Comparison of ENCODE assay signal across 10 cellular contexts in genomic region chr9:12814877-12815237, GRCh38. TPM values are rescaled to one million over a fixed set of nuclear protein-coding genes. Genes with fewer than 3 reads are reported as not detected.
A peak's percentile ranks its signal among the peaks of the same experiment; 100 is the strongest.
DNase-seq lines count a peak whose midpoint lies in the region; ATAC-seq and TF ChIP-seq lines count a peak whose summit lies in the region.
"Had no signal": no experiment of that assay in that cellular context is flagged by ENCODE, and none has a peak within 500 bp of the region (broad histone marks: within the 10 kb centered on the region; RNA-seq: fewer than 3 reads in every experiment).

No MANE protein-coding gene starts in this region.

- H3K4me3 Mint-ChIP-seq in CD8-positive, alpha-beta memory T cell, result no peak overlapping the region

- peak overlapping the region; percentile 73 for H3K4me2 ChIP-seq in HCT116 (ENCODE audit: low read length)

- H3K27ac ChIP-seq in HCT116 (ENCODE audit: low read depth, low read length), result peak overlapping the region; percentile 78
- peak overlapping the region; percentile 94 for H3K27ac ChIP-seq in VCaP
- peak overlapping the region; percentile 72 to 81 for H3K27ac ChIP-seq in left lung
- peak overlapping the region in 6 of 8 donors; percentile 37 to 63 (median 49) for H3K27ac ChIP-seq in spleen
- no peak overlapping the region for H3K27ac ChIP-seq in CD8-positive, alpha-beta memory T cell (ENCODE audit: low read depth, low read length)
- H3K27ac ChIP-seq: parathyroid adenoma had no signal

- CTCF ChIA-PET in HCT116 (lab: Charles Lee) (interaction anchor here (1.3 kb wide), 1 partner anchor 39 kb away, joined by 6 read pairs; no protein-coding TSS in a partner anchor), GM10248 (lab: Yijun Ruan, JAX) (interaction anchor here (0.5 to 1.6 kb wide), 4 partner anchors 14 to 39 kb away, joined by 3 to 6 read pairs (median 4); no protein-coding TSS in a partner anchor)
- CTCF ChIA-PET in CD8-positive, alpha-beta memory T cell (lab: Charles Lee), result no interaction called here

- H3K79me2 ChIP-seq in HCT116 (ENCODE audit: insufficient read depth, low read length), result no peaks in the 10 kb centered on the region
- H3K79me2 ChIP-seq: parathyroid adenoma had no signal

- H3K36me3 ChIP-seq in HCT116 (ENCODE audit: control insufficient read depth in 1 of 2, insufficient read depth in 2 of 2, low read length in 2 of 2) (no peaks in the 10 kb centered on the region), left lung (no peaks in the 10 kb centered on the region), spleen (no peaks in the 10 kb centered on the region)
- H3K36me3 ChIP-seq in CD8-positive, alpha-beta memory T cell (ENCODE audit: insufficient read depth, low read length), result no peaks in the 10 kb centered on the region

- TF ChIP-seq RAD21 in HCT116 (IDR thresholded peaks at IDR 0.05; ENCODE audit: low read depth), result no peak

- H3K4me1 ChIP-seq in HCT116 (ENCODE audit: control insufficient read depth in 1 of 2, insufficient read depth in 2 of 2, low read length in 2 of 2), result peaks cover 28 to 50% of the 10 kb centered on the region in 2 experiments; a peak in 3 of 4 replicates
- peaks cover 5 to 12% of the 10 kb centered on the region in 2 donors for H3K4me1 ChIP-seq in left lung
- H3K4me1 ChIP-seq in spleen, result peaks cover 0 to 14% (median 2%) of the 10 kb centered on the region in 6 donors
- no peaks in the 10 kb centered on the region for H3K4me1 ChIP-seq in CD8-positive, alpha-beta memory T cell (ENCODE audit: insufficient read depth, low read length)
- H3K4me1 ChIP-seq: parathyroid adenoma had no signal

- H3K27ac Mint-ChIP-seq in CD8-positive, alpha-beta memory T cell, result no peak overlapping the region

- peak overlapping the region; percentile 85 for H2AFZ ChIP-seq in HCT116 (ENCODE audit: low read depth, low read length, poor library complexity, severe bottlenecking)
- H2AFZ ChIP-seq: parathyroid adenoma had no signal

- TSS peak; percentile 86 for BruUV-seq in HCT116 (replicated peaks; lab: Mats Ljungman, UMichigan)

- H3K9me3 ChIP-seq in HCT116 (ENCODE audit: control insufficient read depth in 1 of 2, insufficient read depth in 1 of 2, low read depth in 1 of 2, low read length in 2 of 2), result no peaks in the 10 kb centered on the region
- no peaks in the 10 kb centered on the region for H3K9me3 ChIP-seq in left lung
- no peaks in the 10 kb centered on the region for H3K9me3 ChIP-seq in spleen
- no peaks in the 10 kb centered on the region for H3K9me3 ChIP-seq in CD8-positive, alpha-beta memory T cell (ENCODE audit: low read length)

- H3K9me3 Mint-ChIP-seq in CD8-positive, alpha-beta memory T cell, result peaks cover 13 to 41% (median 18%) of the 10 kb centered on the region in 5 donors

- no peaks in the 10 kb centered on the region for H3K27me3 Mint-ChIP-seq in CD8-positive, alpha-beta memory T cell

- peak overlapping the region; percentile 53 for H3K9ac ChIP-seq in HCT116 (ENCODE audit: low read length)
- H3K9ac ChIP-seq: parathyroid adenoma had no signal

- H3K27me3 ChIP-seq in HCT116 (ENCODE audit: insufficient read depth, low read length), result no peaks in the 10 kb centered on the region
- no peaks in the 10 kb centered on the region for H3K27me3 ChIP-seq in left lung
- H3K27me3 ChIP-seq in spleen (replicated peaks in 1 of 7), result no peaks in the 10 kb centered on the region
- no peaks in the 10 kb centered on the region for H3K27me3 ChIP-seq in CD8-positive, alpha-beta memory T cell (ENCODE audit: insufficient read depth, low read length, poor library complexity, severe bottlenecking)

- POLR2A ChIA-PET in HCT116 (lab: Charles Lee), result interaction anchor here (1.1 to 3.2 kb wide), 6 partner anchors 13 to 76 kb away, joined by 3 to 19 read pairs (median 4); partner anchors contain the start of gene LURAP1L
- POLR2A ChIA-PET in GM10248 (lab: Yijun Ruan, JAX), result no interaction called here
- POLR2A ChIA-PET in CD8-positive, alpha-beta memory T cell (lab: Charles Lee), result no interaction called here

- TF ChIP-seq POLR2A in HCT116 (IDR thresholded peaks at IDR 0.05; ENCODE audit: borderline replicate concordance, extremely low read depth, insufficient read depth, insufficient read length) (no peak), spleen (IDR thresholded peaks at IDR 0.05) (no peak)

- no peaks in the 10 kb centered on the region for H4K20me1 ChIP-seq in HCT116 (ENCODE audit: insufficient read depth)

- no peaks in the 10 kb centered on the region for H3K36me3 Mint-ChIP-seq in CD8-positive, alpha-beta memory T cell

- H3K4me1 Mint-ChIP-seq in CD8-positive, alpha-beta memory T cell, result no peaks in the 10 kb centered on the region

- ATAC-seq in HCT116 (no peak), left lung (no peak)

- intact Hi-C loops in HCT116 (cut with micrococcal nuclease) (loop anchor here (1.0 to 5.0 kb wide), 4 partner anchors 31 to 93 kb away; no protein-coding TSS in a partner anchor), left lung (cut with DNase I) (no loop called here), spleen (cut with DNase I; ENCODE audit: low total_unique reads) (no loop called here)

- DNase-seq in HCT116 (ENCODE audit: low read depth, low spot score) (no peak), left lung (no peak), spleen (no peak), foreskin fibroblast (no peak), GM10248 (ENCODE audit: extremely low spot score) (no peak)
- no peak for DNase-seq in activated naive CD4-positive, alpha-beta T cell (lab: John Stamatoyannopoulos, UW)
- DNase-seq in CD8-positive, alpha-beta memory T cell, result no peak
- DNase-seq: DMS79 treated with DMSO at 0.1 percent for 48 hours had no signal

- H3K4me3 ChIP-seq in HCT116 (replicated peaks in 1 of 2; ENCODE audit: low read depth in 1 of 2, low read length in 2 of 2) (peak overlapping the region in 1 of 2 experiments; percentile 45; a peak in 1 of 4 replicates), left lung (no peak overlapping the region), spleen (no peak overlapping the region), foreskin fibroblast (ENCODE audit: low read depth in 1 of 2, low read length in 2 of 2) (no peak overlapping the region)
- no peak overlapping the region for H3K4me3 ChIP-seq in CD8-positive, alpha-beta memory T cell (ENCODE audit: low read length)

- no peak for TF ChIP-seq CTCF in HCT116 (IDR thresholded peaks at IDR 0.05 in 2 of 3, conservative IDR thresholded peaks at IDR 0.05 in 1 of 3; ENCODE audit: borderline replicate concordance in 1 of 3, insufficient read depth in 1 of 3, low read depth in 2 of 3, low read length in 2 of 3)
- no peak for TF ChIP-seq CTCF in VCaP (conservative IDR thresholded peaks at IDR 0.05)
- TF ChIP-seq CTCF in left lung (IDR thresholded peaks at IDR 0.05), result no peak
- no peak for TF ChIP-seq CTCF in spleen (IDR thresholded peaks at IDR 0.05 in 8 of 11, conservative IDR thresholded peaks at IDR 0.05 in 3 of 11)
- TF ChIP-seq CTCF in foreskin fibroblast (IDR thresholded peaks at IDR 0.05; ENCODE audit: low read depth, low read length), result no peak
- TF ChIP-seq CTCF in GM10248 (IDR thresholded peaks at IDR 0.05; ENCODE audit: control extremely low read depth, extremely low read depth, low read depth, missing control alignments), result no peak

- RAD21 ChIA-PET in HCT116 (lab: Charles Lee; ENCODE audit: low non-redundant PET in 1 of 2, low total read pairs in 2 of 2, uncharacterized antibody in 2 of 2, unreplicated experiment in 2 of 2), result interaction anchor here in 1 of 2 experiments (2.4 kb wide), 1 partner anchor 30 kb away, joined by 8 read pairs; no protein-coding TSS in a partner anchor

- no peaks in the 10 kb centered on the region for H3K9me2 ChIP-seq in HCT116 (ENCODE audit: insufficient read depth)

TF ChIP-seq in HCT116, 20 proteins besides CTCF, POLR2A, EP300 and RAD21:
- TF ChIP-seq ZNF274 (IDR thresholded peaks at IDR 0.05; ENCODE audit: low read depth, low read length) (no peak), JUND (IDR thresholded peaks at IDR 0.05) (no peak), SRF (IDR thresholded peaks at IDR 0.05; ENCODE audit: low read depth) (no peak), TCF7L2 (IDR thresholded peaks at IDR 0.05; ENCODE audit: borderline replicate concordance, extremely low read depth, insufficient read depth, insufficient read length) (no peak), ZFX (IDR thresholded peaks at IDR 0.05) (no peak)
TF ChIP-seq in HCT116: peak in this region for 0.

RNA-seq across cellular contexts. Expression of gene LURAP1L, which starts 40.0 kb away (rescaled TPM):
- 13.3 TPM for total RNA-seq in HCT116 (2021; ENCODE audit: unreplicated experiment)
- polyA plus RNA-seq in HCT116 (2012), result 24.9 and 29.0 TPM in 2 replicates
- total RNA-seq in left lung, result 10 to 100 TPM; 37.7 to 37.8 TPM
- 10 to 100 TPM; 10.3 to 34.0 (median 16.9) TPM for total RNA-seq in spleen
- polyA plus RNA-seq in spleen, result 1 to 10 TPM; 5.6 to 8.1 (median 5.8) TPM
- not detected for total RNA-seq in CD8-positive, alpha-beta memory T cell
- not detected for polyA plus RNA-seq in CD8-positive, alpha-beta memory T cell

Comparison
In these comparisons a context has a peak if more than half of its experiments do, and no peak if none do; other contexts are left out.
1. RNA of gene LURAP1L, which starts 40.0 kb away (total RNA-seq): 37.7 to 37.8 TPM in left lung, 10.3 to 34.0 TPM in spleen and 13.3 TPM in HCT116 (single experiment); not detected in CD8-positive, alpha-beta memory T cell; every median in the first group is over 10 times any median in the second.